19 cellular contexts compared by ENCODE assay signal in the genomic region with DNA sequence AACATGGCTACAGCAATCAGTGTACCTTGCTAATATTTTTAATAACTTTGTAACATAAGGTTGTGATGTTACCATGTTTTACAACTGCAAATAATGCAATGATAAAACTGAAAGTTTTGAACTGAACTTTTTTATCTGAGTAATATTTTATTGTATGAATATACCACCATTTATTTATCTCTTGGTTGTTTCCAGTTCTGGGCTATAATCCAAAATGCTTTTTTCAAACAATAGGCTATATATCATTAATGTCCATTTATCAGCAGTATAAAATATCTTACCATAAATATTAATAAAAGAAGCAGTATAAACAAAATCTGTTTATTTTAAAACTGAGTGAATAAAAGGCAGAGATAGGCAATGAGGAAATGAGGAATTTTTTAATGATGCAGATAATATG.
A peak's percentile ranks its signal among the peaks of the same experiment; 100 is the strongest.
DNase-seq lines count a peak whose midpoint lies in the region; ATAC-seq, FAIRE-seq and TF ChIP-seq lines count a peak whose summit lies in the region.
"Had no signal": no experiment of that assay in that cellular context is flagged by ENCODE, and none has a peak within 500 bp of the region (broad histone marks: within the 10 kb centered on the region; RNA-seq: fewer than 3 reads in every experiment).

No MANE protein-coding gene starts in this region.

- H3K4me3 Mint-ChIP-seq in neural progenitor cell, result no peak overlapping the region
- H3K4me3 Mint-ChIP-seq: CD8-positive, alpha-beta T cell had no signal

- H3K27ac ChIP-seq in HEK293 (ENCODE audit: extremely low read depth, low read depth, low read length), result no peak overlapping the region
- H3K27ac ChIP-seq in endothelial cell of umbilical vein (ENCODE audit: insufficient read depth, low read depth, low read length), result no peak overlapping the region
- no peak overlapping the region for H3K27ac ChIP-seq in neural progenitor cell
- H3K27ac ChIP-seq: A549, C4-2B had no signal

- no peak for ATAC-seq in HG03460 (IDR thresholded peaks at IDR 0.05; ENCODE audit: unreplicated experiment)
- ATAC-seq: A549; CD8-positive, alpha-beta T cell; HCT116 had no signal

- peaks cover 10% of the 10 kb centered on the region for H3F3A ChIP-seq in neural progenitor cell (ENCODE audit: low read depth)

- H3K36me3 Mint-ChIP-seq in neural progenitor cell, result no peaks in the 10 kb centered on the region

- DNase-seq in endothelial cell of umbilical vein (ENCODE audit: low read depth, low spot score), result peak; percentile 53
- DNase-seq in lung microvascular endothelial cell (ENCODE audit: low read depth in 2 of 2), result peak; percentile 21 to 33
- DNase-seq in superior temporal gyrus (ENCODE audit: extremely low spot score), result no peak
- no peak for DNase-seq in neural progenitor cell (ENCODE audit: low spot score)
- no peak for DNase-seq in activated T-cell treated with anti-CD3 and anti-CD28 coated beads, Interleukin-2, amount 50 U/mL, for 48 hours
- DNase-seq: BE2C; CD8-positive, alpha-beta T cell; COR-L47; DMS153; DMS79 treated with DMSO at 0.1 percent for 48 hours; EL; GDM1 had no signal

- H3K36me3 ChIP-seq in HEK293 (ENCODE audit: control insufficient read depth in 2 of 2, insufficient read depth in 1 of 2, low read length in 2 of 2) (no peaks in the 10 kb centered on the region), endothelial cell of umbilical vein (ENCODE audit: control insufficient read depth in 2 of 2, extremely low read depth in 1 of 2, insufficient read depth in 2 of 2, low read length in 2 of 2) (no peaks in the 10 kb centered on the region), neural progenitor cell (no peaks in the 10 kb centered on the region)
- H3K36me3 ChIP-seq: BE2C had no signal

- H3K9ac ChIP-seq in endothelial cell of umbilical vein (replicated peaks; ENCODE audit: extremely low read depth, insufficient read depth, low read length), result no peak overlapping the region
- no peak overlapping the region for H3K9ac ChIP-seq in neural progenitor cell

- dilution Hi-C loops in endothelial cell of umbilical vein (cut with MboI; ENCODE audit: extremely low pct_ligation_motif_present, low sequenced_read_pairs), result no loop called here

- H3K9me3 ChIP-seq in HEK293 (ENCODE audit: control insufficient read depth, insufficient read depth, low read depth, low read length), result no peaks in the 10 kb centered on the region
- no peaks in the 10 kb centered on the region for H3K9me3 ChIP-seq in endothelial cell of umbilical vein (replicated peaks; ENCODE audit: control insufficient read depth, insufficient read depth, low read length)
- no peaks in the 10 kb centered on the region for H3K9me3 ChIP-seq in neural progenitor cell (ENCODE audit: low read depth)
- H3K9me3 ChIP-seq: A549, BE2C had no signal

- H3K4me1 Mint-ChIP-seq in neural progenitor cell, result peaks cover 10% of the 10 kb centered on the region

- H3K9me1 ChIP-seq in endothelial cell of umbilical vein (replicated peaks; ENCODE audit: control insufficient read depth, extremely low read depth, insufficient read depth, low read length), result no peaks in the 10 kb centered on the region

- H3K4me3 ChIP-seq in HEK293 (ENCODE audit: low read depth, low read length), result no peak overlapping the region
- no peak overlapping the region for H3K4me3 ChIP-seq in endothelial cell of umbilical vein (replicated peaks in 1 of 3; ENCODE audit: insufficient read depth in 1 of 3, low read depth in 1 of 3, low read length in 3 of 3)
- H3K4me3 ChIP-seq in neural progenitor cell, result no peak overlapping the region
- H3K4me3 ChIP-seq: A549 had no signal

- no peak for FAIRE-seq in endothelial cell of umbilical vein (lab: Jason Lieb, UNC)
- FAIRE-seq: A549, D721Med, H54 had no signal

- H2AFZ ChIP-seq in endothelial cell of umbilical vein (ENCODE audit: low read depth, low read length) (no peak overlapping the region), neural progenitor cell (replicated peaks) (no peak overlapping the region)

- intact Hi-C loops in endothelial cell of umbilical vein (cut with micrococcal nuclease), result loop anchor here (5.0 kb wide), 1 partner anchor 62 kb away; the partner anchor contains the start of gene SIK3

- no peak for TF ChIP-seq POLR2A in endothelial cell of umbilical vein (IDR thresholded peaks at IDR 0.05; ENCODE audit: low read depth, low read length)

- H3K27me3 ChIP-seq in endothelial cell of umbilical vein (ENCODE audit: control insufficient read depth in 2 of 2, insufficient read depth in 2 of 2, low read length in 2 of 2) (no peaks in the 10 kb centered on the region), neural progenitor cell (no peaks in the 10 kb centered on the region)
- H3K27me3 ChIP-seq: BE2C had no signal

- no peak overlapping the region for H3K27ac Mint-ChIP-seq in neural progenitor cell
- H3K27ac Mint-ChIP-seq: CD8-positive, alpha-beta T cell had no signal

- H3K4me2 ChIP-seq in endothelial cell of umbilical vein (ENCODE audit: insufficient read depth, low read length) (peak overlapping the region; percentile 10), neural progenitor cell (no peak overlapping the region)
- H3K4me2 ChIP-seq: A549 had no signal

- TF ChIP-seq CTCF in HEK293 (tag by site-specific recombination; IDR thresholded peaks at IDR 0.05), result no peak
- no peak for TF ChIP-seq CTCF in endothelial cell of umbilical vein (IDR thresholded peaks at IDR 0.05; ENCODE audit: extremely low read depth in 1 of 2, insufficient read depth in 1 of 2, low read depth in 1 of 2, low read length in 2 of 2)
- no peak for TF ChIP-seq CTCF in neural progenitor cell (IDR thresholded peaks at IDR 0.05)

- BruUV-seq in endothelial cell of umbilical vein (replicated peaks; lab: Mats Ljungman, UMichigan), result no TSS peak

- H3K79me2 ChIP-seq in endothelial cell of umbilical vein (ENCODE audit: control insufficient read depth, insufficient read depth, low read length) (no peaks in the 10 kb centered on the region), neural progenitor cell (ENCODE audit: low read depth) (peaks cover 87% of the 10 kb centered on the region)

- POLR2A ChIA-PET in HEK293 (lab: Yijun Ruan, JAX), result no interaction called here
- POLR2A ChIA-PET in endothelial cell of umbilical vein (lab: Charles Lee), result no interaction called here

- H3K4me1 ChIP-seq in HEK293 (ENCODE audit: control insufficient read depth, insufficient read depth, low read length), result peaks cover 8% of the 10 kb centered on the region
- H3K4me1 ChIP-seq in endothelial cell of umbilical vein (ENCODE audit: control insufficient read depth, extremely low read depth, insufficient read depth, low read length), result peaks cover 13% of the 10 kb centered on the region
- H3K4me1 ChIP-seq in neural progenitor cell, result no peaks in the 10 kb centered on the region
- H3K4me1 ChIP-seq: BE2C had no signal

- peaks cover 2% of the 10 kb centered on the region for H4K20me1 ChIP-seq in endothelial cell of umbilical vein (replicated peaks; ENCODE audit: control insufficient read depth, extremely low read depth, insufficient read depth, low read length)
- H4K20me1 ChIP-seq in neural progenitor cell (ENCODE audit: low read depth), result peaks cover 45% of the 10 kb centered on the region

- no peaks in the 10 kb centered on the region for H3K27me3 Mint-ChIP-seq in neural progenitor cell (ENCODE audit: insufficient read depth, low read depth)

- CTCF ChIA-PET in HEK293 (lab: Yijun Ruan, JAX), result interaction anchor here (0.6 to 1.6 kb wide), 2 partner anchors 10 to 199 kb away, joined by 3 read pairs; no protein-coding TSS in a partner anchor
- CTCF ChIA-PET in endothelial cell of umbilical vein (lab: Charles Lee), result interaction anchor here (1.1 to 1.2 kb wide), 3 partner anchors 8 to 146 kb away, joined by 3 to 4 read pairs (median 3); no protein-coding TSS in a partner anchor

- no peaks in the 10 kb centered on the region for H3K9me3 Mint-ChIP-seq in neural progenitor cell
- H3K9me3 Mint-ChIP-seq: CD8-positive, alpha-beta T cell had no signal

TF ChIP-seq in HEK293, 187 proteins besides CTCF, POLR2A, EP300 and RAD21 (continues in another document):
- TF ChIP-seq ZSCAN16 (tag by site-specific recombination; IDR thresholded peaks at IDR 0.05) (no peak), ZNF146 (tag by site-specific recombination; IDR thresholded peaks at IDR 0.05) (no peak)

TF ChIP-seq in endothelial cell of umbilical vein, 7 proteins besides CTCF, POLR2A, EP300 and RAD21:
- TF ChIP-seq, protein P1, sequence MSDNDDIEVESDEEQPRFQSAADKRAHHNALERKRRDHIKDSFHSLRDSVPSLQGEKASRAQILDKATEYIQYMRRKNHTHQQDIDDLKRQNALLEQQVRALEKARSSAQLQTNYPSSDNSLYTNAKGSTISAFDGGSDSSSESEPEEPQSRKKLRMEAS (IDR thresholded peaks at IDR 0.05; ENCODE audit: insufficient read depth, insufficient read length), result no peak
- no peak for TF ChIP-seq POLR2AphosphoS5 (IDR thresholded peaks at IDR 0.05; ENCODE audit: insufficient read depth, low read depth, low read length)
- no peak for TF ChIP-seq FOS (IDR thresholded peaks at IDR 0.05; ENCODE audit: borderline replicate concordance, insufficient read depth, low read length)
- TF ChIP-seq JUN (IDR thresholded peaks at IDR 0.05; ENCODE audit: borderline replicate concordance, insufficient read depth, insufficient read length, low read depth), result no peak

Comparison
In these comparisons a context has a peak if more than half of its experiments do, and no peak if none do; other contexts are left out.
1. DNase-seq: peak in endothelial cell of umbilical vein (single experiment) and lung microvascular endothelial cell (2 of 2); none in superior temporal gyrus (single experiment), neural progenitor cell (single experiment) and activated T-cell treated with anti-CD3 and anti-CD28 coated beads, Interleukin-2, amount 50 U/mL, for 48 hours (0 of 2).